Comparison of ENCODE assay signal across 8 cellular contexts in the genomic region with DNA sequence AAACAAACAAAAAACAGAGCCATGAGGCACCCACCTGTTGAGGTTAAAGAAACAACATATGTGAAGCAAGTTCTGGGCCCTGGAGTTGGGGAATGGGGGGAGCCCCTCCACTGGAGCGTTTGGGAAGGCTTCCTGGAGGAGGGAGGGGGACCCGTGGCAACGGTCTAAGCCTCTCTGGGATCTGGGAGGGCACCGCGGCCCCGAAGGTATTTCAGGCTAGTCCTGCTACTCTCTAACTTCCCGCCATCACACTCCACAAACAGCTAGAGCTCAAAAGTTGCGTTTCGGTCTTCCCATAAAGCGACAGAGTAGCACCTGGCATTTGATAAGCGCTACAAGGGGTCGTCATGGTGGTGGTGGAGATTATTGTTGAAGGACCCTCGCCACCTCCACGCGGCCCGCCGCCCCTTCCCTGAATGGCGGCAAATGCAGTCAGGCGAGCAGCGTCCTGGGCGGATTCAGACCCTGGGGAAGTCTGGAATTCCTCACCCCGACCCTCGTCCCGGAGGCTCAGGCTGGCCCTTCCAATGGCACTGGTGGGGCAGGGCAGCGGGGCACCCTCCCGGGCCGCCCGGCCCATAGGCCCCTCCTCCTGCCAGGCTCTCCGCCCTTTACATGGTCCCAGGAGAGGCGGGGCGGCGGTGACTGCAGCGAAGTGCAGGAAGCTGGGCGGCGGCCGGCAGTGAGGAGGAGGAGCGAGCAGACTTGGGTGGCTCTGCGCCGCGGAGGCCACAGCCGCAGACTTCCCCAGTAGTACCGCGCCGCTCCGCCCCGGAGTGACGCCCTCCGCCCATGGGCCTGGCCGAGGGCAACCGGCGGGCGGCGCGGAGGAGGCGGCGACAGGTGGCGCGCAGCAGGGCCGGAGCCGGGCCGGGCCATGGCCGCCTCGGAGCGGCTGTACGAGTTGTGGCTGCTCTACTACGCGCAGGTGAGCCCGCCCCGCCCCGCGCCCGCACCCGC. TPM values are rescaled to one million over a fixed set of nuclear protein-coding genes. Genes with fewer than 3 reads are reported as not detected.
DNase-seq lines count a peak whose midpoint lies in the region; ATAC-seq and TF ChIP-seq lines count a peak whose summit lies in the region.

A gene with protein sequence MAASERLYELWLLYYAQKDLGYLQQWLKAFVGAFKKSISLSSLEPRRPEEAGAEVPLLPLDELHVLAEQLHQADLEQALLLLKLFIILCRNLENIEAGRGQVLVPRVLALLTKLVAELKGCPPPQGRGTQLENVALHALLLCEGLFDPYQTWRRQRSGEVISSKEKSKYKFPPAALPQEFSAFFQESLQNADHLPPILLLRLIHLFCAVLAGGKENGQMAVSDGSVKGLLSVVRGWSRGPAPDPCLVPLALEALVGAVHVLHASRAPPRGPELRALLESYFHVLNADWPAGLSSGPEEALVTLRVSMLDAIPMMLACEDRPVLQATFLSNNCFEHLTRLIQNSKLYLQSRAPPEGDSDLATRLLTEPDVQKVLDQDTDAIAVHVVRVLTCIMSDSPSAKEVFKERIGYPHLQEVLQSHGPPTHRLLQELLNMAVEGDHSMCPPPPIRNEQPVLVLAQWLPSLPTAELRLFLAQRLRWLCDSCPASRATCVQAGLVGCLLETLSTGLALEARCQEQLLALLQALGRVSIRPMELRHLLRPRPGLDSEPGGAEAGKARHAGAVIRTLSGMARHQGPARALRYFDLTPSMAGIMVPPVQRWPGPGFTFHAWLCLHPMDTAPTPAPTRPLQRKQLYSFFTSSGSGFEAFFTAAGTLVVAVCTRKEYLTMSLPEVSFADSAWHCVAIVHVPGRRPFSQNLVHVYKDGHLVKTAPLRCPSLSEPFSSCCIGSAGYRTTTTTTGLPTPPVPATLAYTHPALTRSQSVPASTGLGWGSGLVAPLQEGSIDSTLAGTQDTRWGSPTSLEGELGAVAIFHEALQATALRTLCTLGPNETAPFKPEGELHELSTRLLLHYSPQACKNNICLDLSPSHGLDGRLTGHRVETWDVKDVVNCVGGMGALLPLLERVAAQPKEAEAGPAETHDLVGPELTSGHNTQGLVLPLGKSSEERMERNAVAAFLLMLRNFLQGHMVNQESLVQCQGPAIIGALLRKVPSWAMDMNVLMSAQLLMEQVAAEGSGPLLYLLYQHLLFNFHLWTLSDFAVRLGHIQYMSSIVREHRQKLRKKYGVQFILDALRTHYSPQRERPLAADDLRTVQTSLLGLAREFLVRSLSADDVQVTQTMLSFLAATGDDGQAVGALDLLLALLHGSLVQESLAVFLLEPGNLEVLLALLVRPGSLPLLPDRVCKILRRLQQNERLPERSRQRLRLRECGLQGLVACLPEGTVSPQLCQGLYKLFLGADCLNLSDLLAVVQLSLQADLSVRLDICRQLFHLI (N-terminal part only) (plus strand): TSS at position 682 of the 960 bp plus-strand sequence. CDS start 196 bp downstream, at position 878.

- CTCF ChIA-PET in naive thymus-derived CD4-positive, alpha-beta T cell (lab: Charles Lee): interaction anchor here (2.1 to 2.5 kb wide), 2 partner anchors 10 to 19 kb away, joined by 5 to 9 read pairs; no protein-coding TSS in a partner anchor

- ATAC-seq in GM21825 (IDR thresholded peaks at IDR 0.05; ENCODE audit: unreplicated experiment): peak; percentile 71
- peak; percentile 85 for ATAC-seq in naive thymus-derived CD4-positive, alpha-beta T cell
- ATAC-seq in stimulated activated memory B cell treated with anti-CD40 and anti-IgM and Interleukin-4, amounts not matched to agents 10 μg/mL and 1 μg/mL and 100 μg/mL, for 72 hours: peak; percentile 90

- peak within 1 kb of the TSS; percentile 94 for H3K4me2 ChIP-seq in DOHH2 (ENCODE audit: low read length)

- peaks cover 74% of the 10 kb centered on the region for H3K79me2 ChIP-seq in DOHH2 (ENCODE audit: control insufficient read depth, low read length)

- intact Hi-C loops in naive thymus-derived CD4-positive, alpha-beta T cell (cut with micrococcal nuclease): loop anchor here (1.0 to 10.0 kb wide), 16 partner anchors 8 to 1936 kb away; a partner anchor contains a TSS

- DNase-seq in RKO (ENCODE audit: low spot score) (peak; percentile 96), activated T-helper 1 cell treated with Interleukin-2 at 50 U/mL for 16 hours (ENCODE audit: low read depth) (peak; percentile 94), fibroblast of gingiva (ENCODE audit: low read depth) (peak; percentile 93)
- DNase-seq in naive thymus-derived CD4-positive, alpha-beta T cell: peak; percentile 84 to 96 (median 91)

- no peaks in the 10 kb centered on the region for H4K20me1 ChIP-seq in DOHH2 (ENCODE audit: control insufficient read depth, insufficient read depth, low read depth, low read length)

- H3K4me1 ChIP-seq in DOHH2 (ENCODE audit: control insufficient read depth, low read length): peaks cover 56% of the 10 kb centered on the region
- H3K4me1 ChIP-seq in naive thymus-derived CD4-positive, alpha-beta T cell (ENCODE audit: control insufficient read depth in 2 of 2, insufficient read depth in 2 of 2, low read length in 2 of 2): peaks cover 55 to 60% of the 10 kb centered on the region in 2 donors

- peaks cover 9% of the 10 kb centered on the region for H3F3A ChIP-seq in DOHH2 (ENCODE audit: control insufficient read depth, insufficient read depth)

- H3K27ac ChIP-seq in DOHH2 (ENCODE audit: low read depth, low read length) (peak within 1 kb of the TSS; percentile 58), KOPT-K1 (ENCODE audit: low read depth, low read length, poor library complexity, severe bottlenecking) (peak within 1 kb of the TSS; percentile 90)
- peak within 1 kb of the TSS; percentile 91 for H3K27ac ChIP-seq in naive thymus-derived CD4-positive, alpha-beta T cell (ENCODE audit: low read depth, low read length)

- no peaks in the 10 kb centered on the region for H3K9me2 ChIP-seq in DOHH2 (replicated peaks; ENCODE audit: control insufficient read depth, low read length)

- H3K36me3 Mint-ChIP-seq in naive thymus-derived CD4-positive, alpha-beta T cell: peaks cover 0 to 13% (median 5%) of the 10 kb centered on the region in 5 donors
- peaks cover 10% of the 10 kb centered on the region for H3K36me3 Mint-ChIP-seq in stimulated activated memory B cell treated with anti-CD40 and anti-IgM and Interleukin-4, amounts not matched to agents 10 μg/mL and 1 μg/mL and 100 μg/mL, for 72 hours

- H3K27me3 ChIP-seq in DOHH2 (ENCODE audit: control insufficient read depth, low read length): no peaks in the 10 kb centered on the region
- no peaks in the 10 kb centered on the region for H3K27me3 ChIP-seq in naive thymus-derived CD4-positive, alpha-beta T cell (ENCODE audit: control insufficient read depth in 2 of 2, insufficient read depth in 2 of 2, low read length in 2 of 2)

- H3K9me3 ChIP-seq in DOHH2 (ENCODE audit: control insufficient read depth, insufficient read depth, low read length) (no peaks in the 10 kb centered on the region), KOPT-K1 (ENCODE audit: insufficient read depth, low read length, poor library complexity, severe bottlenecking) (no peaks in the 10 kb centered on the region)
- no peaks in the 10 kb centered on the region for H3K9me3 ChIP-seq in naive thymus-derived CD4-positive, alpha-beta T cell (ENCODE audit: control insufficient read depth in 2 of 3, low read length in 3 of 3)

- peaks cover 0 to 5% (median 0%) of the 10 kb centered on the region in 11 donors for H3K9me3 Mint-ChIP-seq in naive thymus-derived CD4-positive, alpha-beta T cell
- no peaks in the 10 kb centered on the region for H3K9me3 Mint-ChIP-seq in stimulated activated memory B cell treated with anti-CD40 and anti-IgM and Interleukin-4, amounts not matched to agents 10 μg/mL and 1 μg/mL and 100 μg/mL, for 72 hours

- H3K36me3 ChIP-seq in DOHH2 (ENCODE audit: control insufficient read depth, low read length) (peaks cover 13% of the 10 kb centered on the region), KOPT-K1 (ENCODE audit: insufficient read depth, low read length) (peaks cover 7% of the 10 kb centered on the region)
- H3K36me3 ChIP-seq in naive thymus-derived CD4-positive, alpha-beta T cell (ENCODE audit: control insufficient read depth in 2 of 3, insufficient read depth in 3 of 3, low read length in 3 of 3): peaks cover 0 to 8% (median 0%) of the 10 kb centered on the region in 3 experiments

- peaks cover 36 to 80% (median 61%) of the 10 kb centered on the region in 7 donors for H3K4me1 Mint-ChIP-seq in naive thymus-derived CD4-positive, alpha-beta T cell
- H3K4me1 Mint-ChIP-seq in stimulated activated memory B cell treated with anti-CD40 and anti-IgM and Interleukin-4, amounts not matched to agents 10 μg/mL and 1 μg/mL and 100 μg/mL, for 72 hours: peaks cover 64% of the 10 kb centered on the region

- no peak for TF ChIP-seq CTCF in DOHH2 (IDR thresholded peaks at IDR 0.05; ENCODE audit: low read depth, low read length, poor library complexity, severe bottlenecking)

- H3K4me3 ChIP-seq in DOHH2 (ENCODE audit: low read length): peak within 1 kb of the TSS; percentile 90
- peak within 1 kb of the TSS; percentile 92 for H3K4me3 ChIP-seq in naive thymus-derived CD4-positive, alpha-beta T cell (ENCODE audit: low read length)

- peak within 1 kb of the TSS; percentile 86 to 94 (median 92) for H3K27ac Mint-ChIP-seq in naive thymus-derived CD4-positive, alpha-beta T cell
- H3K27ac Mint-ChIP-seq in stimulated activated memory B cell treated with anti-CD40 and anti-IgM and Interleukin-4, amounts not matched to agents 10 μg/mL and 1 μg/mL and 100 μg/mL, for 72 hours: peak within 1 kb of the TSS; percentile 98

- peak within 1 kb of the TSS; percentile 86 to 100 (median 90) for H3K4me3 Mint-ChIP-seq in naive thymus-derived CD4-positive, alpha-beta T cell
- H3K4me3 Mint-ChIP-seq in stimulated activated memory B cell treated with anti-CD40 and anti-IgM and Interleukin-4, amounts not matched to agents 10 μg/mL and 1 μg/mL and 100 μg/mL, for 72 hours: peak within 1 kb of the TSS; percentile 89

- POLR2A ChIA-PET in naive thymus-derived CD4-positive, alpha-beta T cell (lab: Charles Lee): interaction anchor here (0.5 to 5.7 kb wide), 12 partner anchors 8 to 300 kb away, joined by 3 to 37 read pairs (median 4); no protein-coding TSS in a partner anchor

- no peaks in the 10 kb centered on the region for H3K27me3 Mint-ChIP-seq in naive thymus-derived CD4-positive, alpha-beta T cell
- no peaks in the 10 kb centered on the region for H3K27me3 Mint-ChIP-seq in stimulated activated memory B cell treated with anti-CD40 and anti-IgM and Interleukin-4, amounts not matched to agents 10 μg/mL and 1 μg/mL and 100 μg/mL, for 72 hours

RNA-seq across cellular contexts. Expression of the gene that starts here (rescaled TPM):
- total RNA-seq in naive thymus-derived CD4-positive, alpha-beta T cell: 100 to 1,000 TPM in 2 of 5 experiments, 10 to 100 TPM in 3; 48.8 to 289 (median 94.0) TPM
- 1 to 10 TPM; 1.7 to 4.9 TPM for polyA plus RNA-seq in naive thymus-derived CD4-positive, alpha-beta T cell

Comparison
In these comparisons a context has a peak if more than half of its experiments do, and no peak if none do; other contexts are left out.
1. Peak in every context shown above with its lines: DNase-seq, ATAC-seq, H3K4me3 ChIP-seq and H3K27ac ChIP-seq.